Comparison of ENCODE assay signal across 22 cellular contexts in the genomic region with DNA sequence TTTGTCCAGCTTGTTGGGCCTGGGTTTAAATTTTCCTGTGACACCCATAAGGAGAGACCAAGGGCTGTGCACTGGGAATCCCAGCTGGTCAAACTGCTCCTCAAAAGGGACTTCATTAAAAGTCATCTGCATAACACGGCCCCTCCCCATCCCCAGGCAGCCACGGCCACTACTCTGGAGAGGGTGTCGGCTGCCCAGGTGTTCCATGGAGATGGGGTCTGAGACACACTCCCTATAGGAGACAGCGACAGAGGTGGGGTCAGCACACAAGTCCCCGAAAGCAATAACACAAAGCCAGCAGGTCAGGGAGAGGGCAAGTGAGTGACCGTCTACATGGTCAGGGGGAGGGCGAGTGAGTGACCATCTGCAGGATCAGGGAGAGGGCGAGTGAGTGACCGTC.
DNase-seq lines count a peak whose midpoint lies in the region; ATAC-seq and TF ChIP-seq lines count a peak whose summit lies in the region.
"Had no signal": no experiment of that assay in that cellular context is flagged by ENCODE, and none has a peak within 500 bp of the region (broad histone marks: within the 10 kb centered on the region; RNA-seq: fewer than 3 reads in every experiment).

No MANE protein-coding gene starts in this region.

- H3K4me1 Mint-ChIP-seq in stimulated activated effector memory CD8-positive, alpha-beta T cell treated with anti-CD3 and anti-CD28 coated beads, Interleukin-12 subunit alpha, Interleukin-12 subunit beta, amount 100 ng/mL, for 72 hours = peaks cover 9% of the 10 kb centered on the region
- H3K4me1 Mint-ChIP-seq: CD4-positive, alpha-beta memory T cell had no signal

- H3K9me3 Mint-ChIP-seq in stimulated activated effector memory CD8-positive, alpha-beta T cell treated with anti-CD3 and anti-CD28 coated beads, Interleukin-12 subunit alpha, Interleukin-12 subunit beta, amount 100 ng/mL, for 72 hours = no peaks in the 10 kb centered on the region

- no peak overlapping the region for H3K4me3 ChIP-seq in RWPE2 (ENCODE audit: severe bottlenecking)
- H3K4me3 ChIP-seq: BLaER1, PC-9 had no signal

- no peak for TF ChIP-seq CTCF in RWPE2 (IDR thresholded peaks at IDR 0.05; ENCODE audit: poor library complexity, severe bottlenecking)

- H3K27ac ChIP-seq in RWPE2 (ENCODE audit: poor library complexity, severe bottlenecking) = no peak overlapping the region
- H3K27ac ChIP-seq: BLaER1, PC-9 had no signal

- H3K27me3 ChIP-seq in RWPE2 (ENCODE audit: insufficient read depth, poor library complexity, severe bottlenecking) = no peaks in the 10 kb centered on the region
- H3K27me3 ChIP-seq: BLaER1 had no signal

- H3K4me3 Mint-ChIP-seq in stimulated activated effector memory CD8-positive, alpha-beta T cell treated with anti-CD3 and anti-CD28 coated beads, Interleukin-12 subunit alpha, Interleukin-12 subunit beta, amount 100 ng/mL, for 72 hours = no peak overlapping the region
- H3K4me3 Mint-ChIP-seq: CD4-positive, alpha-beta memory T cell had no signal

- ATAC-seq in RWPE2 (ENCODE audit: low read depth) = no peak
- ATAC-seq in stimulated activated effector memory CD8-positive, alpha-beta T cell treated with anti-CD3 and anti-CD28 coated beads, Interleukin-12 subunit alpha, Interleukin-12 subunit beta, amount 100 ng/mL, for 72 hours = no peak

- no peaks in the 10 kb centered on the region for H3K4me1 ChIP-seq in RWPE2 (ENCODE audit: insufficient read depth, poor library complexity, severe bottlenecking)
- H3K4me1 ChIP-seq: BLaER1 had no signal

- no peaks in the 10 kb centered on the region for H3K9me3 ChIP-seq in RWPE2 (ENCODE audit: severe bottlenecking)
- H3K9me3 ChIP-seq: BLaER1 had no signal

- peaks cover 7% of the 10 kb centered on the region for H3K36me3 Mint-ChIP-seq in stimulated activated effector memory CD8-positive, alpha-beta T cell treated with anti-CD3 and anti-CD28 coated beads, Interleukin-12 subunit alpha, Interleukin-12 subunit beta, amount 100 ng/mL, for 72 hours
- H3K36me3 Mint-ChIP-seq: CD4-positive, alpha-beta memory T cell had no signal

- H3K27ac Mint-ChIP-seq in stimulated activated effector memory CD8-positive, alpha-beta T cell treated with anti-CD3 and anti-CD28 coated beads, Interleukin-12 subunit alpha, Interleukin-12 subunit beta, amount 100 ng/mL, for 72 hours = peak overlapping the region; percentile 30
- H3K27ac Mint-ChIP-seq: CD4-positive, alpha-beta memory T cell had no signal

- peak; percentile 36 for DNase-seq in D341Med (ENCODE audit: low spot score)
- peak; percentile 61 for DNase-seq in RWPE2 (ENCODE audit: low spot score)
- DNase-seq in mesenteric fat pad (ENCODE audit: low spot score) = peak; percentile 57
- no peak for DNase-seq in stimulated activated effector memory CD8-positive, alpha-beta T cell treated with anti-CD3 and anti-CD28 coated beads, Interleukin-12 subunit alpha, Interleukin-12 subunit beta, amount 100 ng/mL, for 72 hours (ENCODE audit: low spot score in 2 of 2)
- no peak for DNase-seq in HuH-7 (ENCODE audit: low spot score)
- DNase-seq in NCI-H2107 treated with DMSO at 0.1 percent for 48 hours (lab: John Stamatoyannopoulos, UW; ENCODE audit: unreplicated experiment) = no peak
- no peak for DNase-seq in DMS79 treated with DMSO at 0.1 percent for 48 hours (lab: John Stamatoyannopoulos, UW)
- DNase-seq: CD4-positive, alpha-beta memory T cell; COR-L47; EL; GDM1; KBM-7; MV-4-11; NCI-H1105; NCI-H1436 treated with DMSO at 0.1 percent for 48 hours; NCI-H187 treated with DMSO at 0.1 percent for 48 hours; NCI-H2107; NCI-H446 treated with DMSO at 0.1 percent for 48 hours; NCI-H526 treated with DMSO at 0.1 percent for 48 hours; PC-9; SHP77 had no signal

- H3K36me3 ChIP-seq in RWPE2 (ENCODE audit: low read depth) = no peaks in the 10 kb centered on the region
- H3K36me3 ChIP-seq: BLaER1 had no signal

Comparison
In these comparisons a context has a peak if more than half of its experiments do, and no peak if none do; other contexts are left out.
1. DNase-seq: peak in D341Med (single experiment), RWPE2 (single experiment) and mesenteric fat pad (single experiment); none in stimulated activated effector memory CD8-positive, alpha-beta T cell treated with anti-CD3 and anti-CD28 coated beads, Interleukin-12 subunit alpha, Interleukin-12 subunit beta, amount 100 ng/mL, for 72 hours (0 of 2), HuH-7 (single experiment), NCI-H2107 treated with DMSO at 0.1 percent for 48 hours (single experiment) and DMS79 treated with DMSO at 0.1 percent for 48 hours (single experiment).